In genomic region chr1:34460193-34460592, GRCh38 we compare ENCODE assay signal across 8 cellular contexts.
A peak's percentile ranks its signal among the peaks of the same experiment; 100 is the strongest.
DNase-seq lines count a peak whose midpoint lies in the region; ATAC-seq, FAIRE-seq and TF ChIP-seq lines count a peak whose summit lies in the region.

No MANE protein-coding gene starts in this region.

- FAIRE-seq in small intestine (lab: Jason Lieb, UNC) = no peak

- H3K27ac Mint-ChIP-seq in activated CD4-positive, alpha-beta T cell treated with anti-CD3 and anti-CD28 coated beads for 36 hours = no peak overlapping the region

- ATAC-seq in activated CD4-positive, alpha-beta T cell treated with anti-CD3 and anti-CD28 coated beads for 36 hours = no peak
- ATAC-seq in GM19035 (IDR thresholded peaks at IDR 0.05; ENCODE audit: unreplicated experiment) = no peak
- ATAC-seq in HG03196 (IDR thresholded peaks at IDR 0.05; ENCODE audit: unreplicated experiment) = no peak

- TF ChIP-seq EP300 in esophagus muscularis mucosa (IDR thresholded peaks at IDR 0.05) = no peak

- no peaks in the 10 kb centered on the region for H3K9me3 Mint-ChIP-seq in activated CD4-positive, alpha-beta T cell treated with anti-CD3 and anti-CD28 coated beads for 36 hours (ENCODE audit: low read depth)

- H3K36me3 ChIP-seq in esophagus muscularis mucosa (no peaks in the 10 kb centered on the region), small intestine (ENCODE audit: control insufficient read depth in 2 of 2, insufficient read depth in 2 of 2, low read length in 2 of 2) (no peaks in the 10 kb centered on the region)

- POLR2A ChIA-PET in activated CD4-positive, alpha-beta T cell treated with anti-CD3 and anti-CD28 coated beads for 36 hours (lab: Charles Lee) = no interaction called here

- WGBS in esophagus muscularis mucosa = 45% methylated on average over 6 of the region's 6 CpGs
- 47 to 62% (median 57%) methylated on average over 6 of the region's 6 CpGs for WGBS in small intestine, 3 donors

- H3K4me1 ChIP-seq in esophagus muscularis mucosa = no peaks in the 10 kb centered on the region
- no peaks in the 10 kb centered on the region for H3K4me1 ChIP-seq in small intestine (ENCODE audit: control insufficient read depth in 2 of 2, insufficient read depth in 1 of 2, low read depth in 1 of 2, low read length in 1 of 2)

- no peaks in the 10 kb centered on the region for H3K36me3 Mint-ChIP-seq in activated CD4-positive, alpha-beta T cell treated with anti-CD3 and anti-CD28 coated beads for 36 hours (ENCODE audit: low read depth)

- no peak for TF ChIP-seq POLR2A in esophagus muscularis mucosa (IDR thresholded peaks at IDR 0.05; ENCODE audit: low read depth)

- no peak overlapping the region for H3K4me3 Mint-ChIP-seq in activated CD4-positive, alpha-beta T cell treated with anti-CD3 and anti-CD28 coated beads for 36 hours

- H3K27me3 ChIP-seq in esophagus muscularis mucosa (peaks cover 0 to 12% (median 0%) of the 10 kb centered on the region in 4 donors), small intestine (ENCODE audit: control insufficient read depth in 2 of 2, insufficient read depth in 2 of 2, low read length in 2 of 2) (no peaks in the 10 kb centered on the region)

- intact Hi-C loops in activated CD4-positive, alpha-beta T cell treated with anti-CD3 and anti-CD28 coated beads for 36 hours (cut with DNase I, micrococcal nuclease) = loop anchor here (1.0 to 5.0 kb wide), 5 partner anchors 138 to 283 kb away; no protein-coding TSS in a partner anchor
- intact Hi-C loops in esophagus muscularis mucosa (cut with DNase I) = no loop called here

- H3K27ac ChIP-seq in esophagus muscularis mucosa (replicated peaks in 1 of 4) (no peak overlapping the region), small intestine (ENCODE audit: low read depth in 1 of 2, low read length in 1 of 2) (no peak overlapping the region)

- H3K4me3 ChIP-seq in esophagus muscularis mucosa = no peak overlapping the region
- no peak overlapping the region for H3K4me3 ChIP-seq in small intestine (ENCODE audit: low read depth in 1 of 2, low read length in 2 of 2)

- TF ChIP-seq CTCF in esophagus muscularis mucosa (IDR thresholded peaks at IDR 0.05) = peak in 2 of 3 experiments; percentile 13 to 41

- CTCF ChIA-PET in activated CD4-positive, alpha-beta T cell treated with anti-CD3 and anti-CD28 coated beads for 36 hours (lab: Charles Lee) = interaction anchor here (0.6 to 2.0 kb wide), 12 partner anchors 11 to 285 kb away, joined by 3 to 22 read pairs (median 3); no protein-coding TSS in a partner anchor

- peaks cover 9% of the 10 kb centered on the region for H3K27me3 Mint-ChIP-seq in activated CD4-positive, alpha-beta T cell treated with anti-CD3 and anti-CD28 coated beads for 36 hours

- DNase-seq in activated CD4-positive, alpha-beta T cell treated with anti-CD3 and anti-CD28 coated beads for 24 hours (ENCODE audit: low read depth in 2 of 2) = peak; percentile 38 to 46
- no peak for DNase-seq in activated CD4-positive, alpha-beta T cell treated with anti-CD3 and anti-CD28 coated beads for 1 hour
- peak; percentile 11 for DNase-seq in NCI-H1092 (lab: John Stamatoyannopoulos, UW)
- DNase-seq in activated CD4-positive, alpha-beta T cell treated with anti-CD3 and anti-CD28 coated beads for 36 hours = peak; percentile 76
- no peak for DNase-seq in esophagus muscularis mucosa (ENCODE audit: extremely low spot score)
- peak; percentile 36 for DNase-seq in small intestine

- H3K9me3 ChIP-seq in esophagus muscularis mucosa (no peaks in the 10 kb centered on the region), small intestine (ENCODE audit: control insufficient read depth, low read depth) (no peaks in the 10 kb centered on the region)

- no peaks in the 10 kb centered on the region for H3K4me1 Mint-ChIP-seq in activated CD4-positive, alpha-beta T cell treated with anti-CD3 and anti-CD28 coated beads for 36 hours

Comparison
In these comparisons a context has a peak if more than half of its experiments do, and no peak if none do; other contexts are left out.
1. DNase-seq: peak in activated CD4-positive, alpha-beta T cell treated with anti-CD3 and anti-CD28 coated beads for 24 hours (2 of 2), NCI-H1092 (single experiment), activated CD4-positive, alpha-beta T cell treated with anti-CD3 and anti-CD28 coated beads for 36 hours (single experiment) and small intestine (single experiment); none in activated CD4-positive, alpha-beta T cell treated with anti-CD3 and anti-CD28 coated beads for 1 hour (single experiment) and esophagus muscularis mucosa (single experiment).